In the genomic region with DNA sequence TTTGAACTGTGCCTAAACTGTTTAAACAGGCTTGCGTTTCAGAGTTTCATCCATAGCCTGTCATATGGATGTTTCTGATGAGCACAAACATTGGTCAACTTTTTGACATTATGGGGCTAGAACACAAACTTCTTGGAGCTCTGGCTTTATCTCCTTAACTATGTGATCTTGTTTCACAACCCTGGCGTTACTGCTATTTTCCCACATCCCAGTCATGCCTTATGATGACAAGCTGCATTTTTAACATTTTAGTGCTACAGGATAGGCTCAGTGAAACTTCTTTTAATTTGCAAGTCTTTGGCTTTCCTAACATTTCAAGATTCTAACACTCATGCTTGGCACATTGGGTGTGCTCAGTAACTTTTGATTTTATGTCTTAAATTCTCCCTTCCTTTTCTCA, we compare ENCODE assay signal across 18 cellular contexts. TPM values are rescaled to one million over a fixed set of nuclear protein-coding genes. Genes with fewer than 3 reads are reported as not detected.
DNase-seq lines count a peak whose midpoint lies in the region; ATAC-seq and TF ChIP-seq lines count a peak whose summit lies in the region.
"Had no signal": no experiment of that assay in that cellular context is flagged by ENCODE, and none has a peak within 500 bp of the region (broad histone marks: within the 10 kb centered on the region; RNA-seq: fewer than 3 reads in every experiment).

No MANE protein-coding gene starts in this region.

- POLR2A ChIA-PET in WTC11 (lab: Charles Lee): no interaction called here

- H3K27ac Mint-ChIP-seq in WTC11: peak overlapping the region; percentile 34; the same call in 1 of the 2 replicates
- H3K27ac Mint-ChIP-seq: activated CD8-positive, alpha-beta T cell treated with anti-CD3 and anti-CD28 coated beads, Interleukin-2, amount 10 ng/mL, durations not matched to agents 7 days and 5 days; activated T-helper 2 cell treated with anti-CD3 and anti-CD28 coated beads, Interferon-gamma antibody, Interleukin-2, Interleukin-4, amounts not matched to agents 10 μg/mL and 5 μg/mL and 100 μg/mL, durations not matched to agents 14 hours and 24 hours and 36 hours; nephron progenitor cell had no signal

- TF ChIP-seq CTCF in WTC11 (IDR thresholded peaks at IDR 0.05) (no peak), fibroblast of villous mesenchyme (IDR thresholded peaks at IDR 0.05; ENCODE audit: insufficient read depth, low read depth, low read length) (no peak), retinal pigment epithelial cell (conservative IDR thresholded peaks at IDR 0.05; ENCODE audit: low read depth, low read length) (no peak), breast epithelium (IDR thresholded peaks at IDR 0.05) (no peak)

- intact Hi-C loops in breast epithelium (cut with DNase I; ENCODE audit: low total_unique reads): no loop called here

- H3K4me3 Mint-ChIP-seq in WTC11: no peak overlapping the region
- H3K4me3 Mint-ChIP-seq: activated CD8-positive, alpha-beta T cell treated with anti-CD3 and anti-CD28 coated beads, Interleukin-2, amount 10 ng/mL, durations not matched to agents 7 days and 5 days; nephron progenitor cell had no signal

- ATAC-seq in WTC11: no peak
- no peak for ATAC-seq in GM21390 (IDR thresholded peaks at IDR 0.05; ENCODE audit: unreplicated experiment)
- ATAC-seq in GM18519 (IDR thresholded peaks at IDR 0.05; ENCODE audit: low FRiP score, unreplicated experiment): no peak
- ATAC-seq in HG02763 (IDR thresholded peaks at IDR 0.05; ENCODE audit: unreplicated experiment): no peak
- ATAC-seq: activated CD8-positive, alpha-beta T cell treated with anti-CD3 and anti-CD28 coated beads, Interleukin-2, amount 10 ng/mL, durations not matched to agents 7 days and 5 days; lower lobe of right lung had no signal

- H3K4me3 ChIP-seq in fibroblast of villous mesenchyme (ENCODE audit: low read depth, low read length) (no peak overlapping the region), retinal pigment epithelial cell (ENCODE audit: low read length) (no peak overlapping the region), breast epithelium (no peak overlapping the region)
- H3K4me3 ChIP-seq: lower lobe of right lung, skin epidermis had no signal

- H3K36me3 ChIP-seq in breast epithelium: no peaks in the 10 kb centered on the region
- H3K36me3 ChIP-seq: lower lobe of right lung had no signal

- H3K4me1 Mint-ChIP-seq in WTC11: peaks cover 17% of the 10 kb centered on the region
- H3K4me1 Mint-ChIP-seq: nephron progenitor cell had no signal

- DNase-seq in EL: peak; percentile 71
- DNase-seq in WTC11 (ENCODE audit: low spot score): no peak
- DNase-seq in fibroblast of villous mesenchyme (ENCODE audit: low read depth): peak; percentile 76
- DNase-seq in retinal pigment epithelial cell (ENCODE audit: low read depth): peak; percentile 48
- no peak for DNase-seq in breast epithelium (ENCODE audit: low spot score in 2 of 2)
- DNase-seq: activated CD8-positive, alpha-beta T cell treated with anti-CD3 and anti-CD28 coated beads, Interleukin-2, amount 10 ng/mL, durations not matched to agents 7 days and 5 days; amygdala; lower lobe of right lung; NCI-H1436; NCI-H526; nephron progenitor cell; stimulated activated naive CD4-positive, alpha-beta T cell had no signal

- no peaks in the 10 kb centered on the region for H3K27me3 ChIP-seq in breast epithelium

- H3K9me3 Mint-ChIP-seq in WTC11: no peaks in the 10 kb centered on the region; the same call in 1 of the 2 replicates
- H3K9me3 Mint-ChIP-seq: nephron progenitor cell had no signal

- H3K27ac ChIP-seq in breast epithelium: no peak overlapping the region
- H3K27ac ChIP-seq: HL-60, lower lobe of right lung, skin epidermis had no signal

- no peaks in the 10 kb centered on the region for H3K36me3 Mint-ChIP-seq in WTC11

- H3K27me3 Mint-ChIP-seq in WTC11 (ENCODE audit: low read depth): no peaks in the 10 kb centered on the region

- TF ChIP-seq POLR2A in breast epithelium (IDR thresholded peaks at IDR 0.05): no peak

- CTCF ChIA-PET in WTC11 (lab: Charles Lee): interaction anchor here (1.5 kb wide), 1 partner anchor 201 kb away, joined by 4 read pairs; no protein-coding TSS in a partner anchor

- H3K4me1 ChIP-seq in breast epithelium: no peaks in the 10 kb centered on the region
- H3K4me1 ChIP-seq: lower lobe of right lung had no signal

- H3K9me3 ChIP-seq in breast epithelium: no peaks in the 10 kb centered on the region
- H3K9me3 ChIP-seq: lower lobe of right lung had no signal

TF ChIP-seq in WTC11, 78 proteins besides CTCF, POLR2A, EP300 and RAD21:
- TF ChIP-seq, protein P1, sequence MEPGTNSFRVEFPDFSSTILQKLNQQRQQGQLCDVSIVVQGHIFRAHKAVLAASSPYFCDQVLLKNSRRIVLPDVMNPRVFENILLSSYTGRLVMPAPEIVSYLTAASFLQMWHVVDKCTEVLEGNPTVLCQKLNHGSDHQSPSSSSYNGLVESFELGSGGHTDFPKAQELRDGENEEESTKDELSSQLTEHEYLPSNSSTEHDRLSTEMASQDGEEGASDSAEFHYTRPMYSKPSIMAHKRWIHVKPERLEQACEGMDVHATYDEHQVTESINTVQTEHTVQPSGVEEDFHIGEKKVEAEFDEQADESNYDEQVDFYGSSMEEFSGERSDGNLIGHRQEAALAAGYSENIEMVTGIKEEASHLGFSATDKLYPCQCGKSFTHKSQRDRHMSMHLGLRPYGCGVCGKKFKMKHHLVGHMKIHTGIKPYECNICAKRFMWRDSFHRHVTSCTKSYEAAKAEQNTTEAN (CRISPR knock-in tag; IDR thresholded peaks at IDR 0.05): no peak
TF ChIP-seq in WTC11: peak in this region for 0.

RNA-seq across cellular contexts. Expression of a gene that starts 21.0 kb away (rescaled TPM):
- total RNA-seq in WTC11 (2021) (0.25 TPM in 1 of 3 replicates, not detected in the others), fibroblast of villous mesenchyme (1.7 and 1.9 TPM in 2 replicates), breast epithelium (1 to 10 TPM; 4.3 to 7.9 (median 5.6) TPM)
- total RNA-seq: activated CD8-positive, alpha-beta T cell treated with anti-CD3 and anti-CD28 coated beads, Interleukin-2, amount 10 ng/mL, durations not matched to agents 7 days and 5 days; activated T-helper 2 cell treated with anti-CD3 and anti-CD28 coated beads, Interferon-gamma antibody, Interleukin-2, Interleukin-4, amounts not matched to agents 10 μg/mL and 5 μg/mL and 100 μg/mL, durations not matched to agents 14 hours and 24 hours and 36 hours had no signal

Comparison
In these comparisons a context has a peak if more than half of its experiments do, and no peak if none do; other contexts are left out.
1. DNase-seq: peak in EL (single experiment), fibroblast of villous mesenchyme (single experiment) and retinal pigment epithelial cell (single experiment); none in WTC11 (single experiment) and breast epithelium (0 of 2).